21 cellular contexts compared by ENCODE assay signal in the genomic region with DNA sequence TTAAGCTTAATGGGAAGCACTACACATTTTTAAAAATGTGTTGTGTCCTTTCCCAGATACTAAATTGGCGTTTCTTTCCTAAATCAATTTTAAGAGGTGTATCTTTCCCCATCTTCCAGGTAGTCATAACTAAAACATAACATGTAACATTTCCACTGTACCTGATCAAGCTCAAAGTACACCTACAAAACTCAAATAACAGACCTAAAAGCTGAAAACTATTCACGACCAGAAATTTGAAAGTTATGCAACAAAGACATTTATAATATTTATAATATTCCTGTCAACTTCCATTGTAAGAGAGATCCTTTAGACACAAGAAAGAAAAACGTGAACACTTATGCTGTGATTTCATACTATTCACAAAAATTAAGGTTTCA. TPM values are rescaled to one million over a fixed set of nuclear protein-coding genes. Genes with fewer than 3 reads are reported as not detected.
DNase-seq lines count a peak whose midpoint lies in the region; ATAC-seq, FAIRE-seq and TF ChIP-seq lines count a peak whose summit lies in the region.
"Had no signal": no experiment of that assay in that cellular context is flagged by ENCODE, and none has a peak within 500 bp of the region (broad histone marks: within the 10 kb centered on the region; RNA-seq: fewer than 3 reads in every experiment).

No MANE protein-coding gene starts in this region.

- H3K36me3 Mint-ChIP-seq in nephron (ENCODE audit: low read depth) = peaks cover 6% of the 10 kb centered on the region
- H3K36me3 Mint-ChIP-seq: T-cell had no signal

- POLR2A ChIA-PET in SK-N-SH (lab: Yijun Ruan, JAX) = no interaction called here
- POLR2A ChIA-PET in GM12878 (lab: Charles Lee) = interaction anchor here (0.6 to 14.2 kb wide), 7 partner anchors 10 to 92 kb away, joined by 4 to 214 read pairs (median 5); no protein-coding TSS in a partner anchor

- H3K4me1 ChIP-seq in SK-N-SH (ENCODE audit: control insufficient read depth in 1 of 2, insufficient read depth in 2 of 2, low read depth in 1 of 2, low read length in 1 of 2) = peaks cover 2 to 7% of the 10 kb centered on the region in 2 experiments; a peak in 3 of 4 replicates
- H3K4me1 ChIP-seq in OCI-LY1 (ENCODE audit: insufficient read depth, low read length, severe bottlenecking) = peaks cover 67% of the 10 kb centered on the region
- H3K4me1 ChIP-seq in GM12878 (ENCODE audit: control insufficient read depth, insufficient read depth, low read length) = peaks cover 16% of the 10 kb centered on the region; the same call in 1 of the 2 replicates

- peaks cover 37% of the 10 kb centered on the region for H3K4me1 Mint-ChIP-seq in nephron

- CTCF ChIA-PET in SK-N-SH (lab: Yijun Ruan, JAX) (interaction anchor here (1.6 kb wide), 1 partner anchor 32 kb away, joined by 5 read pairs; no protein-coding TSS in a partner anchor), GM12878 (lab: Yijun Ruan, JAX) (interaction anchor here (0.9 to 10.1 kb wide), 7 partner anchors 10 to 52 kb away, joined by 3 to 113 read pairs (median 3); a partner anchor contains a TSS)

- intact Hi-C loops in GM12878 (cut with micrococcal nuclease; ENCODE audit: unreplicated experiment) = loop anchor here (1.0 to 5.0 kb wide), 2 partner anchors 19 to 93 kb away; a partner anchor contains a TSS

- TF ChIP-seq RAD21 in SK-N-SH (IDR thresholded peaks at IDR 0.05; ENCODE audit: low read length) = no peak
- TF ChIP-seq RAD21 in GM12878 (IDR thresholded peaks at IDR 0.05; ENCODE audit: insufficient read depth, low read depth, low read length) = no peak

- H3K4me2 ChIP-seq in SK-N-SH = no peak overlapping the region
- peak overlapping the region; percentile 90; the same call in 1 of the 2 replicates for H3K4me2 ChIP-seq in OCI-LY1 (ENCODE audit: low read length)
- peak overlapping the region; percentile 78 for H3K4me2 ChIP-seq in GM12878 (ENCODE audit: control insufficient read depth, insufficient read depth)

- H3K9me2 ChIP-seq in SK-N-SH (no peaks in the 10 kb centered on the region), OCI-LY1 (ENCODE audit: low read depth, low read length) (no peaks in the 10 kb centered on the region)

- SMC1A ChIA-PET in GM12878 (lab: Charles Lee; ENCODE audit: uncharacterized antibody, unreplicated experiment) = interaction anchor here (0.6 to 13.5 kb wide), 12 partner anchors 8 to 102 kb away, joined by 3 to 271 read pairs (median 3); no protein-coding TSS in a partner anchor

- FAIRE-seq in GM12878 (lab: Jason Lieb, UNC) (no peak), D721Med (lab: Jason Lieb, UNC) (no peak)
- FAIRE-seq: endothelial cell of umbilical vein, GM18507 had no signal

- H3K79me2 ChIP-seq in SK-N-SH (ENCODE audit: insufficient read depth) = peaks cover 84% of the 10 kb centered on the region
- peaks cover 78% of the 10 kb centered on the region for H3K79me2 ChIP-seq in OCI-LY1 (ENCODE audit: insufficient read depth, low read length)
- peaks cover 81% of the 10 kb centered on the region for H3K79me2 ChIP-seq in GM12878 (ENCODE audit: control insufficient read depth, insufficient read depth, low read length)

- in situ Hi-C loops in GM12878 (cut with MboI) = no loop called here

- H4K20me1 ChIP-seq in SK-N-SH (ENCODE audit: insufficient read depth) (peaks cover 76% of the 10 kb centered on the region), OCI-LY1 (ENCODE audit: insufficient read depth, low read length) (no peaks in the 10 kb centered on the region), GM12878 (ENCODE audit: control insufficient read depth, insufficient read depth) (no peaks in the 10 kb centered on the region; the same call in 1 of the 2 replicates)

- H3K27ac ChIP-seq in SK-N-SH (ENCODE audit: low read depth in 2 of 2, low read length in 1 of 2) (no peak overlapping the region), OCI-LY1 (ENCODE audit: low read depth, low read length, poor library complexity, severe bottlenecking) (no peak overlapping the region), GM12878 (ENCODE audit: control insufficient read depth, insufficient read depth) (peak overlapping the region; percentile 37; the same call in 1 of the 2 replicates)
- H3K27ac ChIP-seq: 22Rv1, skin epidermis, upper lobe of right lung had no signal

- H3K9ac ChIP-seq in SK-N-SH = peak overlapping the region; percentile 9; the same call in 1 of the 2 replicates
- peak overlapping the region; percentile 17; the same call in 1 of the 2 replicates for H3K9ac ChIP-seq in OCI-LY1 (ENCODE audit: low read length)
- H3K9ac ChIP-seq in GM12878 (ENCODE audit: control insufficient read depth, insufficient read depth, low read length) = peak overlapping the region; percentile 38; the same call in 1 of the 2 replicates

- H3K36me3 ChIP-seq in SK-N-SH (replicated peaks in 1 of 2; ENCODE audit: control insufficient read depth in 1 of 2, insufficient read depth in 2 of 2, low read length in 1 of 2) (peaks cover 3 to 14% of the 10 kb centered on the region in 2 experiments), OCI-LY1 (ENCODE audit: insufficient read depth, low read length) (no peaks in the 10 kb centered on the region), GM12878 (ENCODE audit: control insufficient read depth in 2 of 2, insufficient read depth in 2 of 2, low read length in 1 of 2) (no peaks in the 10 kb centered on the region)
- H3K36me3 ChIP-seq: left ventricle myocardium inferior had no signal

- H3K4me3 ChIP-seq in SK-N-SH (ENCODE audit: low read depth in 2 of 2, low read length in 1 of 2) = no peak overlapping the region
- H3K4me3 ChIP-seq in OCI-LY1 (ENCODE audit: low read depth, low read length, poor library complexity, severe bottlenecking) = no peak overlapping the region
- 0 out of 2 replicates have a peak overlapping the region, but pooled peaks have one; percentile 42 for H3K4me3 ChIP-seq in GM12878
- H3K4me3 ChIP-seq: left ventricle myocardium inferior, skin epidermis, upper lobe of right lung had no signal

- H3F3A ChIP-seq in SK-N-SH (replicated peaks; ENCODE audit: insufficient read depth) (peaks cover 5% of the 10 kb centered on the region), OCI-LY1 (ENCODE audit: insufficient read depth, low read length) (no peaks in the 10 kb centered on the region)

- no peaks in the 10 kb centered on the region for H3K27me3 Mint-ChIP-seq in nephron (ENCODE audit: low read depth)
- H3K27me3 Mint-ChIP-seq: T-cell had no signal

- TF ChIP-seq EP300 in SK-N-SH (IDR thresholded peaks at IDR 0.05; ENCODE audit: borderline replicate concordance in 1 of 2, low read depth in 1 of 2, low read length in 1 of 2) = no peak
- TF ChIP-seq EP300 in GM12878 (IDR thresholded peaks at IDR 0.05; ENCODE audit: borderline replicate concordance in 1 of 2, control insufficient read depth in 1 of 2, low read depth in 2 of 2, low read length in 2 of 2) = no peak

- 79% methylated on average over 3 of the region's 3 CpGs for WGBS in SK-N-SH (ENCODE audit: low lambda C conversion rate)
- 47% methylated on average over 3 of the region's 3 CpGs for WGBS in GM12878 (ENCODE audit: insufficient coverage, insufficient replicate concordance, low lambda C conversion rate, missing lambda C conversion rate)

- no peak for TF ChIP-seq CTCF in SK-N-SH (IDR thresholded peaks at IDR 0.05)
- no peak for TF ChIP-seq CTCF in OCI-LY1 (IDR thresholded peaks at IDR 0.05; ENCODE audit: low read length)
- TF ChIP-seq CTCF in GM12878 (IDR thresholded peaks at IDR 0.05 in 2 of 3, conservative IDR thresholded peaks at IDR 0.05 in 1 of 3; ENCODE audit: control insufficient read depth in 2 of 3, extremely low read depth in 1 of 3, insufficient read depth in 1 of 3, low read depth in 3 of 3, low read length in 3 of 3) = no peak
- no peak for TF ChIP-seq CTCF in nephron (IDR thresholded peaks at IDR 0.05; ENCODE audit: unreplicated experiment in 3 of 3)
- TF ChIP-seq CTCF in D721Med (IDR thresholded peaks at IDR 0.05; ENCODE audit: insufficient read depth, missing control alignments) = no peak

- no TSS peak for BruUV-seq in GM12878 (replicated peaks; lab: Mats Ljungman, UMichigan)

- H3K9me3 ChIP-seq in SK-N-SH (no peaks in the 10 kb centered on the region), OCI-LY1 (ENCODE audit: low read length) (no peaks in the 10 kb centered on the region), GM12878 (replicated peaks; ENCODE audit: control insufficient read depth, insufficient read depth, low read length) (no peaks in the 10 kb centered on the region; the same call in 2 of the 3 replicates)
- H3K9me3 ChIP-seq: left ventricle myocardium inferior, upper lobe of right lung had no signal

- no peaks in the 10 kb centered on the region for H3K9me3 Mint-ChIP-seq in nephron
- H3K9me3 Mint-ChIP-seq: activated CD4-positive, alpha-beta memory T cell treated with anti-CD3 and anti-CD28 coated beads, Interleukin-2, amount 10 ng/mL, durations not matched to agents 7 days and 5 days; T-cell had no signal

- H2AFZ ChIP-seq in SK-N-SH (ENCODE audit: low read depth) (no peak overlapping the region), OCI-LY1 (ENCODE audit: low read length) (no peak overlapping the region), GM12878 (ENCODE audit: control insufficient read depth, low read depth, low read length) (no peak overlapping the region)

- no peak for ATAC-seq in SK-N-SH treated with all-trans-retinoic acid at 6 μM for 48 hours
- ATAC-seq in GM12878 = no peak
- no peak for ATAC-seq in HG02852 (IDR thresholded peaks at IDR 0.05; ENCODE audit: unreplicated experiment)
- ATAC-seq: Right ventricle myocardium inferior, T-cell, upper lobe of right lung had no signal

- no peak for TF ChIP-seq POLR2A in GM12878 (IDR thresholded peaks at IDR 0.05; ENCODE audit: low read depth, low read length)

- peak overlapping the region; percentile 71 to 79 (median 74) for H3K4me3 Mint-ChIP-seq in nephron

- RAD21 ChIA-PET in GM12878 (lab: Charles Lee; ENCODE audit: unreplicated experiment) = interaction anchor here (1.0 to 10.7 kb wide), 5 partner anchors 11 to 50 kb away, joined by 3 to 197 read pairs (median 4); a partner anchor contains a TSS

- no peak for DNase-seq in SK-N-SH
- no peak for DNase-seq in GM12878 (ENCODE audit: low read depth, low spot score)
- DNase-seq in D721Med (ENCODE audit: insufficient read length, low spot score) = no peak
- DNase-seq in A172 (ENCODE audit: low spot score) = no peak
- DNase-seq: activated CD4-positive, alpha-beta memory T cell treated with anti-CD3 and anti-CD28 coated beads, Interleukin-2, amount 10 ng/mL, durations not matched to agents 7 days and 5 days; head of caudate nucleus; left ventricle myocardium inferior; NCI-H1092 treated with DMSO at 0.1 percent for 48 hours; NCI-H524 treated with DMSO at 0.1 percent for 48 hours; stimulated activated CD4-positive, alpha-beta T cell treated with anti-CD3 and anti-CD28 coated beads, Interleukin-2, amount 100 ng/mL, for 48 hours; T-cell; upper lobe of right lung had no signal

- H3K27me3 ChIP-seq in SK-N-SH (ENCODE audit: insufficient read depth) (no peaks in the 10 kb centered on the region), OCI-LY1 (ENCODE audit: insufficient read depth, low read length) (no peaks in the 10 kb centered on the region), GM12878 (replicated peaks in 1 of 2; ENCODE audit: control insufficient read depth in 2 of 2, insufficient read depth in 2 of 2, low read length in 1 of 2) (no peaks in the 10 kb centered on the region)
- H3K27me3 ChIP-seq: upper lobe of right lung had no signal

- peak overlapping the region; percentile 44 to 90 (median 80) for H3K27ac Mint-ChIP-seq in nephron
- H3K27ac Mint-ChIP-seq: activated CD4-positive, alpha-beta memory T cell treated with anti-CD3 and anti-CD28 coated beads, Interleukin-2, amount 10 ng/mL, durations not matched to agents 7 days and 5 days had no signal

RNA-seq across cellular contexts. Expression of a gene that starts 3.5 kb away (rescaled TPM):
- 45.2 and 48.2 TPM in 2 replicates for polyA plus RNA-seq in SK-N-SH (2012; rRNA removed)
- polyA plus RNA-seq in SK-N-SH (2012; cell fraction: cytosol; rRNA removed) = 53.4 and 58.2 TPM in 2 replicates
- polyA plus RNA-seq in SK-N-SH (2012; cell fraction: nucleus; rRNA removed) = 28.8 and 37.1 TPM in 2 replicates
- total RNA-seq in GM12878 (2013; cell fraction: nucleolus; rRNA removed) = 26.2 and 28.5 TPM in 2 replicates
- total RNA-seq in GM12878 (2014; rRNA removed) = 28.2 and 29.0 TPM in 2 replicates
- total RNA-seq in GM12878 (2014; rRNA removed; fragmentation: Illumina TruSeq; extraction: Trizol) = 36.6 and 36.8 TPM in 2 replicates
- 60.9 and 61.4 TPM in 2 replicates for total RNA-seq in GM12878 (2021)
- 22.3 TPM for polyA plus RNA-seq in GM12878 (2011; ENCODE audit: low read depth)
- 46.8 and 48.8 TPM in 2 replicates for polyA plus RNA-seq in GM12878 (2011; rRNA removed)
- 33.9 and 42.6 TPM in 2 replicates for polyA plus RNA-seq in GM12878 (2011; cell fraction: cytosol; rRNA removed)
- 26.3 and 33.1 TPM in 2 replicates for polyA plus RNA-seq in GM12878 (2011; cell fraction: nucleus; rRNA removed)
- polyA plus RNA-seq in GM12878 (2012) = 36.2 and 43.7 TPM in 2 replicates
- polyA plus RNA-seq in GM12878 (2014; fragmentation: Illumina TruSeq; extraction: Trizol) = 64.3 and 70.9 TPM in 2 replicates
- polyA plus RNA-seq in GM12878 (2014; fragmentation: Nextera tagmentation; extraction: Ambion mirVana) = 10 to 100 TPM; 13.9 to 20.7 TPM
- 40.2 and 42.5 TPM in 2 replicates for polyA plus RNA-seq in GM12878 (2014; rRNA removed)
- 10 to 100 TPM; 62.5 to 66.2 TPM for polyA plus RNA-seq in GM12878 (2016; fragmentation: Nextera tagmentation; extraction: Ambion mirVana)
- polyA minus RNA-seq in GM12878 (2011; rRNA and poly(A)+ RNA removed) = 36.2 and 41.6 TPM in 2 replicates
- polyA minus RNA-seq in GM12878 (2011; cell fraction: cytosol; rRNA and poly(A)+ RNA removed) = 26.5 and 29.3 TPM in 2 replicates
- 9.4 and 22.3 TPM in 2 replicates for polyA minus RNA-seq in GM12878 (2011; cell fraction: nucleus; rRNA and poly(A)+ RNA removed)
- total RNA-seq in A172 (2014; rRNA removed; shearing (Covaris generic)) = 65.7 and 65.9 TPM in 2 replicates

RNA-seq across cellular contexts. Expression of a gene that starts 34.5 kb away (rescaled TPM):
- polyA plus RNA-seq in SK-N-SH (2012; rRNA removed) = 51.9 and 52.4 TPM in 2 replicates
- 41.9 and 42.7 TPM in 2 replicates for polyA plus RNA-seq in SK-N-SH (2012; cell fraction: cytosol; rRNA removed)
- polyA plus RNA-seq in SK-N-SH (2012; cell fraction: nucleus; rRNA removed) = 69.0 and 76.6 TPM in 2 replicates
- total RNA-seq in GM12878 (2013; cell fraction: nucleolus; rRNA removed) = 38.5 and 40.4 TPM in 2 replicates
- total RNA-seq in GM12878 (2014; rRNA removed) = 56.0 and 57.3 TPM in 2 replicates
- total RNA-seq in GM12878 (2014; rRNA removed; fragmentation: Illumina TruSeq; extraction: Trizol) = 55.0 and 59.4 TPM in 2 replicates
- 45.4 and 50.0 TPM in 2 replicates for total RNA-seq in GM12878 (2021)
- 22.3 TPM for polyA plus RNA-seq in GM12878 (2011; ENCODE audit: low read depth)
- 25.0 and 37.2 TPM in 2 replicates for polyA plus RNA-seq in GM12878 (2011; rRNA removed)
- 56.5 and 62.8 TPM in 2 replicates for polyA plus RNA-seq in GM12878 (2011; cell fraction: cytosol; rRNA removed)
- polyA plus RNA-seq in GM12878 (2011; cell fraction: nucleus; rRNA removed) = 42.8 and 59.0 TPM in 2 replicates
- polyA plus RNA-seq in GM12878 (2012) = 32.7 and 33.1 TPM in 2 replicates
- 55.2 and 68.6 TPM in 2 replicates for polyA plus RNA-seq in GM12878 (2014; fragmentation: Illumina TruSeq; extraction: Trizol)
- 10 to 100 TPM; 19.8 to 33.4 TPM for polyA plus RNA-seq in GM12878 (2014; fragmentation: Nextera tagmentation; extraction: Ambion mirVana)
- 50.6 and 52.5 TPM in 2 replicates for polyA plus RNA-seq in GM12878 (2014; rRNA removed)
- 10 to 100 TPM; 74.9 to 78.8 TPM for polyA plus RNA-seq in GM12878 (2016; fragmentation: Nextera tagmentation; extraction: Ambion mirVana)
- polyA minus RNA-seq in GM12878 (2011; rRNA and poly(A)+ RNA removed) = 30.1 and 46.4 TPM in 2 replicates
- 21.0 TPM in 2 replicates for polyA minus RNA-seq in GM12878 (2011; cell fraction: cytosol; rRNA and poly(A)+ RNA removed)
- polyA minus RNA-seq in GM12878 (2011; cell fraction: nucleus; rRNA and poly(A)+ RNA removed) = 12.5 and 30.6 TPM in 2 replicates
- 50.7 and 66.2 TPM in 2 replicates for total RNA-seq in A172 (2014; rRNA removed; shearing (Covaris generic))
